ENCODE assay signal across 7 cellular contexts in the genomic region with DNA sequence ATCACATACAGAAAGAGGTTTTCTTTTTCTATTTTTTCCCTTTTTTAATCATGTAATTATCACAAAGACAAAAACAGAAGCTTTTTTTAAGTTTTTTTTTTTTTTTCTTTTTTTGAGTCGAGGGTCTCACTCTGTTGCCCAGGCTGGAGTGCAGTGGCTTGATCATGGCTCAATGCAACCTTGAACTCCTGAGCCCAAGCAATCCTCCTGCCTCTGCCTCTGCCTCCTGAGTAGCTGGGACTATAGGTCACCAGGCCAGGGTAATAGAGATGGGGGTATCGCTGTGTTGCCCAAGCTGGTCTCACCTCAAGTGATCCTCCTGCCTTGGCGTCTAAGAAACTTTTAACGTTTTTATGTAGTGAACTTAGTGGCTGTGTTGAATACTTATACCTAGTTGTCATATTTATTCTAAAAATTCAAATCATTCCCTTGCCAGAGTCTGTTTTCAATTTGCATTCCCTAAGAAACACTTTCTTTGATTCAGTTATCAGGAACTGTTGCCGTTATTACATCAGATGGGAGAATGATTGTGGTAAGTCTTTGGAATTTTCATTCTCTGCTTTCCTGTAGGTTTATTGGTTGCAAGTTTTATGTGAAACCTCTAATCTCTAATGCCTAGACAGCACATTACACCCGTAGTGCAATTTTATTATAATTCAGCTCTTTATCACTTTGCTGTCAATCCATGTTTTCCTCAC. TPM values are rescaled to one million over a fixed set of nuclear protein-coding genes. Genes with fewer than 3 reads are reported as not detected.
DNase-seq lines count a peak whose midpoint lies in the region; FAIRE-seq and TF ChIP-seq lines count a peak whose summit lies in the region.

No MANE protein-coding gene starts in this region.

- peaks cover 30% of the 10 kb centered on the region for H3K79me2 ChIP-seq in fibroblast of lung (ENCODE audit: control insufficient read depth, insufficient read depth, low read length)

- TF ChIP-seq POLR2A in H54 (IDR thresholded peaks at IDR 0.05; ENCODE audit: low read depth, low read length) = no peak

- H3K36me3 ChIP-seq in SK-N-MC (ENCODE audit: insufficient read depth, low read length) (peaks cover 47% of the 10 kb centered on the region), fibroblast of lung (ENCODE audit: control insufficient read depth, insufficient read depth, low read length) (peaks cover 2% of the 10 kb centered on the region), skeletal muscle tissue (ENCODE audit: control insufficient read depth in 3 of 3, insufficient read depth in 3 of 3, low read length in 3 of 3) (peaks cover 3 to 23% (median 7%) of the 10 kb centered on the region in 3 donors)

- no peak overlapping the region for H2AFZ ChIP-seq in fibroblast of lung (ENCODE audit: low read length)

- DNase-seq in H54 (ENCODE audit: insufficient read length, low spot score) (no peak), SK-N-MC (ENCODE audit: low read depth, low spot score) (peak; percentile 55), fibroblast of lung (ENCODE audit: low read depth in 2 of 2) (peak; percentile 39 to 49), Ammon's horn (ENCODE audit: low spot score) (no peak), NCI-H146 treated with DMSO at 0.1 percent for 48 hours (lab: John Stamatoyannopoulos, UW; ENCODE audit: unreplicated experiment) (no peak), NCI-H1930 (lab: John Stamatoyannopoulos, UW) (no peak)

- H4K20me1 ChIP-seq in fibroblast of lung (ENCODE audit: control insufficient read depth, extremely low read depth, insufficient read depth, low read length) = no peaks in the 10 kb centered on the region

- peak overlapping the region; percentile 88 for H3K27ac ChIP-seq in SK-N-MC
- peak overlapping the region; percentile 96 for H3K27ac ChIP-seq in fibroblast of lung (ENCODE audit: insufficient read depth, low read length)
- no peak overlapping the region for H3K27ac ChIP-seq in skeletal muscle tissue (ENCODE audit: low read depth, low read length)

- FAIRE-seq in H54 (lab: Jason Lieb, UNC) = peak; percentile 20

- H3K4me1 ChIP-seq in fibroblast of lung (ENCODE audit: control insufficient read depth, extremely low read depth, insufficient read depth, low read length) = peaks cover 6% of the 10 kb centered on the region
- peaks cover 10 to 20% (median 17%) of the 10 kb centered on the region in 3 donors for H3K4me1 ChIP-seq in skeletal muscle tissue (ENCODE audit: control insufficient read depth in 3 of 3, insufficient read depth in 3 of 3, low read length in 3 of 3)

- TF ChIP-seq CTCF in fibroblast of lung (conservative IDR thresholded peaks at IDR 0.05 in 1 of 2, IDR thresholded peaks at IDR 0.05 in 1 of 2; ENCODE audit: low read depth in 1 of 2, low read length in 2 of 2) = no peak

- peak overlapping the region; percentile 83 for H3K4me2 ChIP-seq in fibroblast of lung (ENCODE audit: extremely low read depth, insufficient read depth, low read length)

- H3K27me3 ChIP-seq in fibroblast of lung (ENCODE audit: control insufficient read depth, insufficient read depth, low read length) = no peaks in the 10 kb centered on the region
- H3K27me3 ChIP-seq in skeletal muscle tissue (ENCODE audit: control insufficient read depth in 3 of 3, insufficient read depth in 3 of 3, low read length in 3 of 3) = no peaks in the 10 kb centered on the region

- H3K9me3 ChIP-seq in SK-N-MC (ENCODE audit: low read depth, low read length) (no peaks in the 10 kb centered on the region; the same call in 1 of the 2 replicates), fibroblast of lung (ENCODE audit: control insufficient read depth, insufficient read depth, low read depth, low read length) (no peaks in the 10 kb centered on the region), skeletal muscle tissue (ENCODE audit: control insufficient read depth in 3 of 3, low read length in 3 of 3) (no peaks in the 10 kb centered on the region)

- peak overlapping the region; percentile 97 for H3K9ac ChIP-seq in SK-N-MC (ENCODE audit: insufficient read length)
- H3K9ac ChIP-seq in fibroblast of lung (ENCODE audit: insufficient read depth, low read length) = peak overlapping the region; percentile 94
- peak overlapping the region; percentile 8 to 99 (median 72) for H3K9ac ChIP-seq in skeletal muscle tissue (ENCODE audit: low read depth in 1 of 3, low read length in 3 of 3)

- peak overlapping the region; percentile 85 for H3K4me3 ChIP-seq in SK-N-MC
- peak overlapping the region; percentile 80 to 93 (median 85) for H3K4me3 ChIP-seq in fibroblast of lung (replicated peaks in 1 of 4; ENCODE audit: control extremely low read depth in 1 of 4, insufficient read depth in 1 of 4, low read depth in 3 of 4, low read length in 4 of 4)
- peak overlapping the region in 2 of 3 donors; percentile 80 to 95 for H3K4me3 ChIP-seq in skeletal muscle tissue (ENCODE audit: low read length in 3 of 3)

RNA-seq across cellular contexts. Expression of a gene that starts 1.3 kb away (rescaled TPM):
- 36.8 and 39.5 TPM in 2 replicates for total RNA-seq in fibroblast of lung
- 55.0 and 61.8 TPM in 2 replicates for polyA plus RNA-seq in fibroblast of lung
- 24.7 and 28.4 TPM in 2 replicates for polyA plus RNA-seq in fibroblast of lung (2012)
- polyA minus RNA-seq in fibroblast of lung (ENCODE audit: low replicate concordance) = 16.6 and 25.4 TPM in 2 replicates
- total RNA-seq in skeletal muscle tissue = 20.9 TPM

RNA-seq across cellular contexts. Expression of a gene that starts 39.2 kb away (rescaled TPM):
- total RNA-seq in fibroblast of lung (2.3 and 2.8 TPM in 2 replicates), skeletal muscle tissue (3.1 TPM)
- polyA plus RNA-seq in fibroblast of lung = 0.10 and 0.40 TPM in 2 replicates
- 0.46 and 0.52 TPM in 2 replicates for polyA plus RNA-seq in fibroblast of lung (2012)
- not detected in 2 replicates for polyA minus RNA-seq in fibroblast of lung (ENCODE audit: low replicate concordance)

Comparison
In these comparisons a context has a peak if more than half of its experiments do, and no peak if none do; other contexts are left out.
1. DNase-seq: peak in SK-N-MC (single experiment) and fibroblast of lung (2 of 2); none in H54 (single experiment), Ammon's horn (single experiment), NCI-H146 treated with DMSO at 0.1 percent for 48 hours (single experiment) and NCI-H1930 (0 of 2).
2. Peak in every context shown above with its lines, with median percentiles within 50 percentile points of each other: H3K4me3 ChIP-seq and H3K9ac ChIP-seq.